1 cellular context compared by ENCODE assay signal in genomic region chr5:139342423-139342723, GRCh38.
A peak's percentile ranks its signal among the peaks of the same experiment; 100 is the strongest.
TF ChIP-seq lines count a peak whose summit lies in the region.

No MANE protein-coding gene starts in this region.

TF ChIP-seq in GM12878, 131 proteins besides CTCF, POLR2A, EP300 and RAD21:
- TF ChIP-seq SMAD1 (IDR thresholded peaks at IDR 0.05; ENCODE audit: low read depth, partially characterized antibody) (no peak), TAF1 (IDR thresholded peaks at IDR 0.05; ENCODE audit: borderline replicate concordance, low read depth, low read length) (0 out of 2 replicates have a peak, but pooled peaks have one; percentile 18)
